20 cellular contexts compared by ENCODE assay signal in genomic region chr18:75162978-75163377, GRCh38.
"Had no signal": no experiment of that assay in that cellular context is flagged by ENCODE, and none has a peak within 500 bp of the region (broad histone marks: within the 10 kb centered on the region; RNA-seq: fewer than 3 reads in every experiment).

No MANE protein-coding gene starts in this region.

- H3K4me3 ChIP-seq: MG63 had no signal

- H3K9me3 ChIP-seq: MG63, SK-N-SH had no signal

- H3K27me3 ChIP-seq: MG63 had no signal

- H3K36me3 ChIP-seq: MG63 had no signal

- DNase-seq: Karpas-422, KG1, NCI-H1092, NCI-H1105 treated with DMSO at 0.1 percent for 48 hours, NCI-H1417 treated with DMSO at 0.1 percent for 48 hours, NCI-H146, NCI-H1694 treated with DMSO at 0.1 percent for 48 hours, NCI-H1930, NCI-H2081, NCI-H2171, NCI-H446, NCI-H510A, NCI-H524 treated with DMSO at 0.1 percent for 48 hours, NCI-H69, NCI-H774, SHP77, SK-N-SH had no signal

- ATAC-seq: Panc1 had no signal

- H3K27ac ChIP-seq: RWPE1 had no signal
